ENCODE assay signal across 8 cellular contexts in the genomic region with DNA sequence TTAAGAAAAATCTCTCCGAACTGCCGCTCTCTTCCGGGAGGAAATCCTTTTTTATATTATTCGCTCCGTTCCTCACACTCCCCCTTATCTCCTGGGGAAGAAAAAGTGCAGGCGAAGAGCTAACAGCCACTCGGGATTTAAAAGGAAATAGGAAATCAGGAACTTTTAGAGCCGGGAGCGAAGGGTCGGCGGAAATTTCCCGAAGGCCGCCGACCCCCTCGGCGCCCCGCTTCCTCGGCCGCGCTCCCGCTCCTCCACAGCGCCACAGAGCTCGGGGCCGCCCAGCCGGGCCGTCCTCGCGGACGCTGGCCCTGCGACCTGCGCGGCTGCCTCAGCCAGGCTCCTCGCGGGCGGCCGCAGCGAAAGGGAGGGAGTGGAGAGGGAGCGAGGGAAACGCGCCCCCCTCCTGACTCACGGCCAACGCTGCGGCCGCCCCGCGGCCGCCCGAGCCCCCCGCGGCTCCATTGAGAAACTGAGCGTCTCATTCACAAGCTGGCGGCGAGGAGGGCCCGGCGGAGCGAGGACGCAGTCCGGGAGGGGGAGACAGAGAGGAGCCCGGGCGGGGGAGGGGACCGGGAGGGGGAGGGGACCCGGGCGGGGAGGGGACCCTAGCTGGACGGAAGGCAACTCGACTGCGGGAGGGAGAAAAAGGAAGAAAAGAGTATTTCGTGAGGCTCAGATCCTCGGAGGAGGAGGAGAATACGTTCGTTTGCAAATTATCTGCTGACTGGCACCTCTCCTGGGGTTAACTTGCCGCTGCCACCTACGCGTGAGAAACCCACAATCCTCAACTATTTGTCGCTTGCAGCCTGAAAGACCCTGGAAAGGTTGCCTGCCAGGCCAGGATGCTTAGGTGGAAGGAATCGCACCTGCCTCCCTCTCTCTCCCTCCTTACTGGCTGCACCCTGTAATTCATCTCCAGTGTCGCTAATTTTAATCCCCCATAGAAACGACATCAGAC. TPM values are rescaled to one million over a fixed set of nuclear protein-coding genes. Genes with fewer than 3 reads are reported as not detected.
DNase-seq lines count a peak whose midpoint lies in the region; ATAC-seq and TF ChIP-seq lines count a peak whose summit lies in the region.

PTPN9 (minus strand) TSS at position 368 of the 961 bp plus-strand sequence. CDS start 539 bp downstream, outside the sequence.

- no peaks in the 10 kb centered on the region for H3K9me3 Mint-ChIP-seq in activated CD4-positive, alpha-beta T cell treated with anti-CD3 and anti-CD28 coated beads, Interleukin-2, amount 10 ng/mL, durations not matched to agents 24 days and 14 days

- DNase-seq in GM13977 (ENCODE audit: low spot score) = peak; percentile 86
- DNase-seq in NCI-H524 (lab: John Stamatoyannopoulos, UW) = peak; percentile 74 to 87
- peak; percentile 90 for DNase-seq in activated CD4-positive, alpha-beta T cell treated with anti-CD3 and anti-CD28 coated beads, Interleukin-2, amount 10 ng/mL, durations not matched to agents 24 days and 14 days
- peak; percentile 87 for DNase-seq in coronary artery (ENCODE audit: low spot score)
- peak; percentile 82 to 85 for DNase-seq in left colon
- DNase-seq in stimulated activated CD4-positive, alpha-beta T cell treated with anti-CD3 and anti-CD28 coated beads, Interleukin-1b, Interleukin-23, amount 100 ng/mL, for 24 hours (ENCODE audit: low read depth in 4 of 4, low spot score in 1 of 4) = peak; percentile 46 to 61 (median 56)

- TF ChIP-seq CTCF in GM13977 (IDR thresholded peaks at IDR 0.05; ENCODE audit: extremely low read depth, insufficient read depth, missing control alignments) (peak; percentile 43), coronary artery (IDR thresholded peaks at IDR 0.05) (peak; percentile 22)

- H3K27ac Mint-ChIP-seq in activated CD4-positive, alpha-beta T cell treated with anti-CD3 and anti-CD28 coated beads, Interleukin-2, amount 10 ng/mL, durations not matched to agents 24 days and 14 days = peak within 1 kb of the TSS; percentile 92

- intact Hi-C loops in activated CD4-positive, alpha-beta T cell treated with anti-CD3 and anti-CD28 coated beads, Interleukin-2, amount 10 ng/mL, durations not matched to agents 24 days and 14 days (cut with micrococcal nuclease) = loop anchor here (1.0 to 2.0 kb wide), 3 partner anchors 46 to 125 kb away; partner anchors contain the start of genes IMP3 and SNUPN
- intact Hi-C loops in left colon (cut with DNase I, micrococcal nuclease) = no loop called here

- peak within 1 kb of the TSS; percentile 83 for H3K4me3 ChIP-seq in coronary artery

- H3K36me3 Mint-ChIP-seq in activated CD4-positive, alpha-beta T cell treated with anti-CD3 and anti-CD28 coated beads, Interleukin-2, amount 10 ng/mL, durations not matched to agents 24 days and 14 days (ENCODE audit: low read depth) = peaks cover 4% of the 10 kb centered on the region

- H3K4me1 Mint-ChIP-seq in activated CD4-positive, alpha-beta T cell treated with anti-CD3 and anti-CD28 coated beads, Interleukin-2, amount 10 ng/mL, durations not matched to agents 24 days and 14 days = peaks cover 12% of the 10 kb centered on the region

- in situ Hi-C loops in GM13977 (cut with MboI; ENCODE audit: low pct_unique_long_range_greater_than_20kb, low sequenced_read_pairs, unreplicated experiment) = no loop called here

- H3K4me3 Mint-ChIP-seq in activated CD4-positive, alpha-beta T cell treated with anti-CD3 and anti-CD28 coated beads, Interleukin-2, amount 10 ng/mL, durations not matched to agents 24 days and 14 days = peak within 1 kb of the TSS; percentile 88

- peak within 1 kb of the TSS; percentile 87 to 88 for H3K27ac ChIP-seq in coronary artery

- ATAC-seq in HG03039 (IDR thresholded peaks at IDR 0.05; ENCODE audit: unreplicated experiment) (peak; percentile 46), left colon (peak; percentile 81), GM21528 (IDR thresholded peaks at IDR 0.05; ENCODE audit: low FRiP score, unreplicated experiment) (no peak)

- H3K27me3 Mint-ChIP-seq in activated CD4-positive, alpha-beta T cell treated with anti-CD3 and anti-CD28 coated beads, Interleukin-2, amount 10 ng/mL, durations not matched to agents 24 days and 14 days = no peaks in the 10 kb centered on the region

RNA-seq across cellular contexts. Expression of gene PTPN9, which starts in this region (rescaled TPM):
- 21.0 and 23.6 TPM in 2 replicates for total RNA-seq in activated CD4-positive, alpha-beta T cell treated with anti-CD3 and anti-CD28 coated beads, Interleukin-2, amount 10 ng/mL, durations not matched to agents 24 days and 14 days
- total RNA-seq in left colon = 10 to 100 TPM; 39.3 to 39.6 TPM
